ENCODE assay signal across 29 cellular contexts in genomic region chr12:18644564-18644963, GRCh38.
"Had no signal": no experiment of that assay in that cellular context is flagged by ENCODE, and none has a peak within 500 bp of the region (broad histone marks: within the 10 kb centered on the region; RNA-seq: fewer than 3 reads in every experiment).

No MANE protein-coding gene starts in this region.

- H3K4me3 ChIP-seq: heart right ventricle, hepatocyte, lower lobe of right lung, pancreas, prostate gland, sigmoid colon, spleen, suprapubic skin, thoracic aorta, tibial artery, upper lobe of left lung had no signal

- ATAC-seq: left lobe of liver; lower lobe of right lung; naive thymus-derived CD4-positive, alpha-beta T cell; natural killer cell treated with Interleukin-12 subunit alpha and Interleukin-12 subunit beta and Interleukin-15 and Interleukin-18, amount 100 ng/mL, for 72 hours; pancreas; stimulated activated effector memory CD8-positive, alpha-beta T cell treated with anti-CD3 and anti-CD28 coated beads, Interleukin-12 subunit alpha, Interleukin-12 subunit beta, amount 100 ng/mL, for 72 hours had no signal

- H3K9me3 ChIP-seq: heart right ventricle, lower lobe of right lung, pancreas, prostate gland, spleen, suprapubic skin, thoracic aorta, tibial artery, upper lobe of left lung had no signal

- H2AFZ ChIP-seq: hepatocyte had no signal

- H3K27ac ChIP-seq: heart right ventricle, hepatocyte, lower lobe of right lung, pancreas, prostate gland, spleen, suprapubic skin, thoracic aorta, tibial artery, upper lobe of left lung had no signal

- FAIRE-seq: small intestine had no signal

- H3K36me3 Mint-ChIP-seq: mesothelial cell of epicardium; naive thymus-derived CD4-positive, alpha-beta T cell; natural killer cell treated with Interleukin-12 subunit alpha and Interleukin-12 subunit beta and Interleukin-15 and Interleukin-18, amount 100 ng/mL, for 72 hours; stimulated activated effector memory CD8-positive, alpha-beta T cell treated with anti-CD3 and anti-CD28 coated beads, Interleukin-12 subunit alpha, Interleukin-12 subunit beta, amount 100 ng/mL, for 72 hours had no signal

- H3K4me2 ChIP-seq: hepatocyte had no signal

- H3K79me2 ChIP-seq: hepatocyte had no signal

- H3K4me3 Mint-ChIP-seq: mesothelial cell of epicardium; naive thymus-derived CD4-positive, alpha-beta T cell; natural killer cell treated with Interleukin-12 subunit alpha and Interleukin-12 subunit beta and Interleukin-15 and Interleukin-18, amount 100 ng/mL, for 72 hours; neural crest cell; stimulated activated effector memory CD8-positive, alpha-beta T cell treated with anti-CD3 and anti-CD28 coated beads, Interleukin-12 subunit alpha, Interleukin-12 subunit beta, amount 100 ng/mL, for 72 hours; stimulated activated naive CD8-positive, alpha-beta T cell treated with anti-CD3 and anti-CD28 coated beads, Interleukin-15, Interleukin-2, amounts not matched to agents 100 ng/mL and 50 ng/mL, for 24 hours had no signal

- H3K9me3 Mint-ChIP-seq: mesothelial cell of epicardium; neural crest cell; stimulated activated naive CD8-positive, alpha-beta T cell treated with anti-CD3 and anti-CD28 coated beads, Interleukin-15, Interleukin-2, amounts not matched to agents 100 ng/mL and 50 ng/mL, for 24 hours had no signal

- H3K27me3 ChIP-seq: heart right ventricle, hepatocyte, pancreas, sigmoid colon, spleen, suprapubic skin, tibial artery, upper lobe of left lung had no signal

- DNase-seq: heart right ventricle; islet precursor cell; left ventricle myocardium superior; lower lobe of right lung; mammary epithelial cell; mesendoderm; naive thymus-derived CD4-positive, alpha-beta T cell; nucleus accumbens; pancreas; posterior cingulate gyrus; retina; right cardiac atrium; sigmoid colon; small intestine; spleen; stimulated activated CD4-positive, alpha-beta T cell treated with anti-CD3 and anti-CD28 coated beads, Interleukin-4, amount 100 ng/mL, for 24 hours; stimulated activated naive CD4-positive, alpha-beta T cell; tibial artery; upper lobe of left lung had no signal

- H3K36me3 ChIP-seq: heart right ventricle, lower lobe of right lung, pancreas, prostate gland, sigmoid colon, spleen, suprapubic skin, thoracic aorta, tibial artery, upper lobe of left lung had no signal

- H3K27me3 Mint-ChIP-seq: naive thymus-derived CD4-positive, alpha-beta T cell; natural killer cell treated with Interleukin-12 subunit alpha and Interleukin-12 subunit beta and Interleukin-15 and Interleukin-18, amount 100 ng/mL, for 72 hours; stimulated activated naive CD8-positive, alpha-beta T cell treated with anti-CD3 and anti-CD28 coated beads, Interleukin-15, Interleukin-2, amounts not matched to agents 100 ng/mL and 50 ng/mL, for 24 hours had no signal

- H3K4me1 ChIP-seq: lower lobe of right lung, pancreas, prostate gland, spleen, suprapubic skin, tibial artery, upper lobe of left lung had no signal

- H3K4me1 Mint-ChIP-seq: naive thymus-derived CD4-positive, alpha-beta T cell; stimulated activated effector memory CD8-positive, alpha-beta T cell treated with anti-CD3 and anti-CD28 coated beads, Interleukin-12 subunit alpha, Interleukin-12 subunit beta, amount 100 ng/mL, for 72 hours had no signal

- H3K27ac Mint-ChIP-seq: naive thymus-derived CD4-positive, alpha-beta T cell; natural killer cell treated with Interleukin-12 subunit alpha and Interleukin-12 subunit beta and Interleukin-15 and Interleukin-18, amount 100 ng/mL, for 72 hours; stimulated activated effector memory CD8-positive, alpha-beta T cell treated with anti-CD3 and anti-CD28 coated beads, Interleukin-12 subunit alpha, Interleukin-12 subunit beta, amount 100 ng/mL, for 72 hours; stimulated activated naive CD8-positive, alpha-beta T cell treated with anti-CD3 and anti-CD28 coated beads, Interleukin-15, Interleukin-2, amounts not matched to agents 100 ng/mL and 50 ng/mL, for 24 hours had no signal
